Comparison of ENCODE assay signal across 8 cellular contexts in the genomic region with DNA sequence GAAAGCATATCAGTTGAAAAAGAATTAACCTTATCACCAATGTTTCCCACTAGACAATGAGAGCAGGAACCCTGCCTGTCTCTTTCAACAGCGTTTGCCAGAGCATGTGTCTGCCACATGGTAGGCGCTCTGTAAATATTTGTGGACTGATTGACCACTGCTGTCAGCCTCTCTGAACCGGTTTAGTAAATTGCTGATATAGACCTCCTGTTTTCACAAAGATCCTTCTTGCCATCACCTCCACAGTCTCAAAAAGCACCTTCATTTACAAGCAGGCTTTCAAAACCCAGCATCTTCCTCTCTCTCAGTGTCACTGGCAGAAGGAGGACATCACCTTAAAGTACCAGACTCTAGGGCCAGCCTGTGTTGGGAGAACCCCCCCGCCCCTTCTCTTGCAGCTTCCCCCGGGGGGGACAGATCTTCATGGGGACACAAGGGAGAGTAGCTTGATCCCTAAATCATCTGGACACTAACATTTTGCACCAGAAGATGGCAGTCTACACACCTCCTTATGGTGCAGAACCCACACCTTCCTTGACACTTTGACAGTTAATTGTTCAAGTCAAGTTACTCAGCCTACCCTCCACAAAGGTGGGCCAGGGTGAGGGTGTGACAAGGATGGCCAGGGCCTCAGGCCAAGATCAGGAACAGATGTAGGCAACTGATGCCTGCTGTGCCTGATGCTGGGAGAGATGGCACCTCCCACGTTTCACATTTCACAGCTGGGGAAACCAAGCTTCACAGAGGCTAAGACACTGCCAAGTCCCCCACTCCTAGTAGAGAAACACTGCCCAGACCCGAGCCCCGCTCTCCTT. TPM values are rescaled to one million over a fixed set of nuclear protein-coding genes. Genes with fewer than 3 reads are reported as not detected.
DNase-seq lines count a peak whose midpoint lies in the region; ATAC-seq, FAIRE-seq and TF ChIP-seq lines count a peak whose summit lies in the region.

No MANE protein-coding gene starts in this region.

- H3K4me3 ChIP-seq in A673 (ENCODE audit: low read depth, low read length, poor library complexity, severe bottlenecking) (no peak overlapping the region), OCI-LY1 (ENCODE audit: low read depth, low read length, poor library complexity, severe bottlenecking) (no peak overlapping the region), pancreas (no peak overlapping the region)

- no peaks in the 10 kb centered on the region for H3K9me3 ChIP-seq in A673 (ENCODE audit: low read depth, low read length, poor library complexity, severe bottlenecking)
- H3K9me3 ChIP-seq in OCI-LY1 (ENCODE audit: low read length), result no peaks in the 10 kb centered on the region
- H3K9me3 ChIP-seq in pancreas, result no peaks in the 10 kb centered on the region

- POLR2A ChIA-PET in A673 (lab: Charles Lee; ENCODE audit: low non-redundant PET), result interaction anchor here (0.6 kb wide), 1 partner anchor 1139 kb away, joined by 4 read pairs; no protein-coding TSS in a partner anchor

- H3K4me1 ChIP-seq in A673 (ENCODE audit: insufficient read depth, low read length, poor library complexity, severe bottlenecking) (peaks cover 8% of the 10 kb centered on the region), OCI-LY1 (ENCODE audit: insufficient read depth, low read length, severe bottlenecking) (peaks cover 23% of the 10 kb centered on the region), pancreas (peaks cover 4 to 17% (median 10%) of the 10 kb centered on the region in 3 donors)

- TF ChIP-seq CTCF in A673 (conservative IDR thresholded peaks at IDR 0.05; ENCODE audit: low read depth, low read length) (peak; percentile 78), OCI-LY1 (IDR thresholded peaks at IDR 0.05; ENCODE audit: low read length) (peak; percentile 89), pancreas (IDR thresholded peaks at IDR 0.05) (peak in 3 of 4 donors; percentile 48 to 57 (median 52))

- DNase-seq in A673 (ENCODE audit: low spot score) (peak; percentile 73), GM12891 (ENCODE audit: insufficient read length, low spot score) (peak; percentile 46), HUDEP-2 (lab: John Stamatoyannopoulos, UW; ENCODE audit: unreplicated experiment in 76 of 76) (peak in 50 of 76 experiments; percentile 4 to 74 (median 38)), foreskin melanocyte (peak; percentile 45), pancreas (peak in 2 of 6 donors; percentile 34 to 49)
- peak; percentile 24 for DNase-seq in activated effector memory CD4-positive, alpha-beta T cell treated with Interleukin-2 at 50 U/mL for 16 hours

- CTCF ChIA-PET in A673 (lab: Charles Lee), result interaction anchor here (0.6 to 1.4 kb wide), 15 partner anchors 8 to 1550 kb away, joined by 3 to 8 read pairs (median 4); partner anchors contain the start of genes DAPK2 and USP3

- peak overlapping the region; percentile 23; the same call in 1 of the 2 replicates for H3K4me2 ChIP-seq in OCI-LY1 (ENCODE audit: low read length)

- BruUV-seq in A673 (replicated peaks; lab: Mats Ljungman, UMichigan), result no TSS peak

- intact Hi-C loops in A673 (cut with micrococcal nuclease; ENCODE audit: unreplicated experiment), result loop anchor here (1.0 kb wide), 1 partner anchor 601 kb away; no protein-coding TSS in a partner anchor
- intact Hi-C loops in pancreas (cut with DNase I), result loop anchor here in 1 of 3 donors (5.0 kb wide), 1 partner anchor 131 kb away; the partner anchor contains the start of gene FBXL22

- H3K27me3 ChIP-seq in A673 (replicated peaks; ENCODE audit: insufficient read depth, low read depth, low read length, poor library complexity) (no peaks in the 10 kb centered on the region), OCI-LY1 (ENCODE audit: insufficient read depth, low read length) (no peaks in the 10 kb centered on the region), pancreas (no peaks in the 10 kb centered on the region)

- H3K79me2 ChIP-seq in OCI-LY1 (ENCODE audit: insufficient read depth, low read length), result no peaks in the 10 kb centered on the region

- H2AFZ ChIP-seq in OCI-LY1 (ENCODE audit: low read length), result no peak overlapping the region

- WGBS in pancreas, 2 donors, result 13 to 17% methylated on average over 8 of the region's 8 CpGs

- TF ChIP-seq POLR2A in GM12891 (IDR thresholded peaks at IDR 0.05; ENCODE audit: low read depth, low read length), result no peak

- H3K36me3 ChIP-seq in A673 (ENCODE audit: insufficient read depth, low read length, poor library complexity, severe bottlenecking), result no peaks in the 10 kb centered on the region
- no peaks in the 10 kb centered on the region for H3K36me3 ChIP-seq in OCI-LY1 (ENCODE audit: insufficient read depth, low read length)
- H3K36me3 ChIP-seq in pancreas, result no peaks in the 10 kb centered on the region

- H3K27ac ChIP-seq in A673 (ENCODE audit: low read depth, low read length, poor library complexity, severe bottlenecking) (no peak overlapping the region), OCI-LY1 (ENCODE audit: low read depth, low read length, poor library complexity, severe bottlenecking) (peak overlapping the region; percentile 25), pancreas (no peak overlapping the region)

- H3K9me2 ChIP-seq in OCI-LY1 (ENCODE audit: low read depth, low read length), result no peaks in the 10 kb centered on the region

- H4K20me1 ChIP-seq in OCI-LY1 (ENCODE audit: insufficient read depth, low read length), result no peaks in the 10 kb centered on the region

- no peak overlapping the region; the same call in 1 of the 2 replicates for H3K9ac ChIP-seq in OCI-LY1 (ENCODE audit: low read length)

- no peaks in the 10 kb centered on the region for H3F3A ChIP-seq in OCI-LY1 (ENCODE audit: insufficient read depth, low read length)

- peak; percentile 93 for FAIRE-seq in GM12891 (lab: Jason Lieb, UNC)
- FAIRE-seq in pancreas (lab: Jason Lieb, UNC), result no peak

- ATAC-seq in pancreas, result peak; percentile 56 to 86 (median 84)
- no peak for ATAC-seq in GM21526 (IDR thresholded peaks at IDR 0.05; ENCODE audit: low FRiP score, unreplicated experiment)

TF ChIP-seq in GM12891, 5 proteins besides CTCF, POLR2A, EP300 and RAD21:
- no peak for TF ChIP-seq POLR2AphosphoS5 (IDR thresholded peaks at IDR 0.05; ENCODE audit: low read depth, low read length)
- TF ChIP-seq SPI1 (IDR thresholded peaks at IDR 0.05; ENCODE audit: low read depth, low read length), result no peak
- no peak for TF ChIP-seq POU2F2 (IDR thresholded peaks at IDR 0.05; ENCODE audit: low read depth, low read length)
- TF ChIP-seq TAF1 (IDR thresholded peaks at IDR 0.05; ENCODE audit: low read depth, low read length), result no peak
- TF ChIP-seq PAX5 (IDR thresholded peaks at IDR 0.05; ENCODE audit: insufficient read depth, low read length, severe bottlenecking), result no peak
TF ChIP-seq in GM12891: peak in this region for 0.

RNA-seq across cellular contexts. Expression of gene USP3, which starts 37.8 kb away (rescaled TPM):
- total RNA-seq in A673 (2021) (65.3 and 76.7 TPM in 2 replicates), pancreas (10 to 100 TPM; 39.3 to 50.8 (median 43.1) TPM)
- 21.5 TPM for polyA plus RNA-seq in GM12891 (2012; ENCODE audit: low read depth, missing spikeins)
- polyA plus RNA-seq in pancreas, result 10 to 100 TPM; 28.5 to 35.8 TPM
